In the genomic region with DNA sequence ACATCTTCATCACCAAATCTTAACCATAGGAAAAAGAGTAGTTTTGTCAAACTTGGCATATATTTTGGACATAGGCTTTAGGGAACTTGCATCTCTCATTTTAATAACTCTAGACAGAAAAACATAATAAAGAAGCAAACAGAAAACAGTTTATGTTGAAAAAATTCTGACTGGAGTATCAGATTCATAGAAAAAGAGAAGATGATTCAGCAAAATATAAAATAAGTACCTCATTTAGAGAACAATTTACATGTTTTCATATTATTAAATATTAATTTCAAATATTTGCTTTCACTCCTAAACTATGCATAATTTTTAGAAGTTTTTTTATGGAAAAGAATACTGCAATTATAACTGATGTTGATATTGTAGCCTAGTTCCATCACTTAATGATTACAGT, we compare ENCODE assay signal across 23 cellular contexts. TPM values are rescaled to one million over a fixed set of nuclear protein-coding genes. Genes with fewer than 3 reads are reported as not detected.
DNase-seq lines count a peak whose midpoint lies in the region; ATAC-seq and TF ChIP-seq lines count a peak whose summit lies in the region.
"Had no signal": no experiment of that assay in that cellular context is flagged by ENCODE, and none has a peak within 500 bp of the region (broad histone marks: within the 10 kb centered on the region; RNA-seq: fewer than 3 reads in every experiment).

No MANE protein-coding gene starts in this region.

- CTCF ChIA-PET in activated CD8-positive, alpha-beta memory T cell treated with anti-CD3 and anti-CD28 coated beads, Interleukin-2, amount 10 ng/mL, durations not matched to agents 7 days and 5 days (lab: Charles Lee) = no interaction called here
- CTCF ChIA-PET in CD8-positive, alpha-beta T cell (lab: Charles Lee) = interaction anchor here (1.2 kb wide), 1 partner anchor 11 kb away, joined by 3 read pairs; no protein-coding TSS in a partner anchor

- no peaks in the 10 kb centered on the region for H3K27me3 ChIP-seq in CD8-positive, alpha-beta T cell (ENCODE audit: insufficient read depth, low read length)
- H3K27me3 ChIP-seq: body of pancreas, esophagus muscularis mucosa, left lung, neural progenitor cell, pancreas, SJCRH30 had no signal

- H3K27ac ChIP-seq in CD8-positive, alpha-beta T cell (ENCODE audit: low read depth, low read length) = peak overlapping the region; percentile 3
- H3K27ac ChIP-seq: body of pancreas, esophagus muscularis mucosa, left lung, neural progenitor cell, pancreas, SJCRH30 had no signal

- H3K4me1 Mint-ChIP-seq in activated CD8-positive, alpha-beta memory T cell treated with anti-CD3 and anti-CD28 coated beads, Interleukin-2, amount 10 ng/mL, durations not matched to agents 7 days and 5 days = peaks cover 78% of the 10 kb centered on the region
- peaks cover 91% of the 10 kb centered on the region for H3K4me1 Mint-ChIP-seq in CD8-positive, alpha-beta T cell (ENCODE audit: low read depth)
- peaks cover 36 to 43% of the 10 kb centered on the region in 2 donors for H3K4me1 Mint-ChIP-seq in natural killer cell treated with Interleukin-12 subunit alpha and Interleukin-12 subunit beta and Interleukin-15 and Interleukin-18, amount 100 ng/mL, for 72 hours (ENCODE audit: low read depth in 2 of 2)
- H3K4me1 Mint-ChIP-seq: memory B cell; stimulated activated memory B cell treated with anti-CD40 and anti-IgM and Interleukin-4, amounts not matched to agents 10 μg/mL and 1 μg/mL and 100 μg/mL, for 72 hours had no signal

- peak overlapping the region; percentile 56 for H3K27ac Mint-ChIP-seq in activated CD8-positive, alpha-beta memory T cell treated with anti-CD3 and anti-CD28 coated beads, Interleukin-2, amount 10 ng/mL, durations not matched to agents 7 days and 5 days
- peak overlapping the region; percentile 92 for H3K27ac Mint-ChIP-seq in CD8-positive, alpha-beta T cell
- H3K27ac Mint-ChIP-seq in activated naive CD4-positive, alpha-beta T cell treated with anti-CD3 and anti-CD28 coated beads, Interleukin-2, amount 50 U/mL, for 72 hours = peak overlapping the region; percentile 52 to 71
- peak overlapping the region; percentile 27 to 44 for H3K27ac Mint-ChIP-seq in natural killer cell treated with Interleukin-12 subunit alpha and Interleukin-12 subunit beta and Interleukin-15 and Interleukin-18, amount 100 ng/mL, for 72 hours
- H3K27ac Mint-ChIP-seq: memory B cell; neural progenitor cell; stimulated activated memory B cell treated with anti-CD40 and anti-IgM and Interleukin-4, amounts not matched to agents 10 μg/mL and 1 μg/mL and 100 μg/mL, for 72 hours had no signal

- POLR2A ChIA-PET in CD8-positive, alpha-beta T cell (lab: Charles Lee) = no interaction called here

- no peak overlapping the region for H3K4me3 Mint-ChIP-seq in activated CD8-positive, alpha-beta memory T cell treated with anti-CD3 and anti-CD28 coated beads, Interleukin-2, amount 10 ng/mL, durations not matched to agents 7 days and 5 days
- H3K4me3 Mint-ChIP-seq in CD8-positive, alpha-beta T cell = no peak overlapping the region
- no peak overlapping the region for H3K4me3 Mint-ChIP-seq in natural killer cell treated with Interleukin-12 subunit alpha and Interleukin-12 subunit beta and Interleukin-15 and Interleukin-18, amount 100 ng/mL, for 72 hours
- H3K4me3 Mint-ChIP-seq: memory B cell; neural progenitor cell; stimulated activated memory B cell treated with anti-CD40 and anti-IgM and Interleukin-4, amounts not matched to agents 10 μg/mL and 1 μg/mL and 100 μg/mL, for 72 hours had no signal

- H3K4me1 ChIP-seq in CD8-positive, alpha-beta T cell (ENCODE audit: insufficient read depth, low read length) = peaks cover 89% of the 10 kb centered on the region
- H3K4me1 ChIP-seq: body of pancreas, esophagus muscularis mucosa, left lung, neural progenitor cell, pancreas, SJCRH30 had no signal

- no peaks in the 10 kb centered on the region for H3K9me3 Mint-ChIP-seq in activated CD8-positive, alpha-beta memory T cell treated with anti-CD3 and anti-CD28 coated beads, Interleukin-2, amount 10 ng/mL, durations not matched to agents 7 days and 5 days (ENCODE audit: low read depth)
- H3K9me3 Mint-ChIP-seq in CD8-positive, alpha-beta T cell = no peaks in the 10 kb centered on the region
- no peaks in the 10 kb centered on the region for H3K9me3 Mint-ChIP-seq in activated naive CD4-positive, alpha-beta T cell treated with anti-CD3 and anti-CD28 coated beads, Interleukin-2, amount 50 U/mL, for 72 hours
- H3K9me3 Mint-ChIP-seq in natural killer cell treated with Interleukin-12 subunit alpha and Interleukin-12 subunit beta and Interleukin-15 and Interleukin-18, amount 100 ng/mL, for 72 hours = no peaks in the 10 kb centered on the region
- H3K9me3 Mint-ChIP-seq: memory B cell; neural progenitor cell; stimulated activated memory B cell treated with anti-CD40 and anti-IgM and Interleukin-4, amounts not matched to agents 10 μg/mL and 1 μg/mL and 100 μg/mL, for 72 hours had no signal

- H3K36me3 Mint-ChIP-seq in activated CD8-positive, alpha-beta memory T cell treated with anti-CD3 and anti-CD28 coated beads, Interleukin-2, amount 10 ng/mL, durations not matched to agents 7 days and 5 days = peaks cover 71% of the 10 kb centered on the region
- H3K36me3 Mint-ChIP-seq in CD8-positive, alpha-beta T cell = peaks cover 76% of the 10 kb centered on the region
- peaks cover 37 to 69% of the 10 kb centered on the region in 2 donors for H3K36me3 Mint-ChIP-seq in activated naive CD4-positive, alpha-beta T cell treated with anti-CD3 and anti-CD28 coated beads, Interleukin-2, amount 50 U/mL, for 72 hours
- H3K36me3 Mint-ChIP-seq in natural killer cell treated with Interleukin-12 subunit alpha and Interleukin-12 subunit beta and Interleukin-15 and Interleukin-18, amount 100 ng/mL, for 72 hours = peaks cover 53% of the 10 kb centered on the region
- H3K36me3 Mint-ChIP-seq: stimulated activated memory B cell treated with anti-CD40 and anti-IgM and Interleukin-4, amounts not matched to agents 10 μg/mL and 1 μg/mL and 100 μg/mL, for 72 hours had no signal

- no peak for TF ChIP-seq CTCF in CD8-positive, alpha-beta T cell (IDR thresholded peaks at IDR 0.05)

- ATAC-seq in activated CD8-positive, alpha-beta memory T cell treated with anti-CD3 and anti-CD28 coated beads, Interleukin-2, amount 10 ng/mL, durations not matched to agents 7 days and 5 days = no peak
- ATAC-seq in CD8-positive, alpha-beta T cell = no peak
- ATAC-seq in activated naive CD4-positive, alpha-beta T cell treated with anti-CD3 and anti-CD28 coated beads, Interleukin-2, amount 50 U/mL, for 72 hours = no peak
- no peak for ATAC-seq in natural killer cell treated with Interleukin-12 subunit alpha and Interleukin-12 subunit beta and Interleukin-15 and Interleukin-18, amount 100 ng/mL, for 72 hours
- ATAC-seq in GM19324 (IDR thresholded peaks at IDR 0.05; ENCODE audit: low FRiP score, unreplicated experiment) = no peak
- ATAC-seq: body of pancreas; HepG2; left lung; pancreas; stimulated activated memory B cell treated with anti-CD40 and anti-IgM and Interleukin-4, amounts not matched to agents 10 μg/mL and 1 μg/mL and 100 μg/mL, for 72 hours had no signal

- DNase-seq in activated CD8-positive, alpha-beta memory T cell treated with anti-CD3 and anti-CD28 coated beads, Interleukin-2, amount 10 ng/mL, durations not matched to agents 7 days and 5 days = no peak
- DNase-seq in activated CD8-positive, alpha-beta memory T cell treated with anti-CD3 and anti-CD28 coated beads, Interleukin-2, amount 50 U/mL, for 48 hours = no peak
- DNase-seq in CD8-positive, alpha-beta T cell = no peak
- DNase-seq in activated naive CD4-positive, alpha-beta T cell treated with anti-CD3 and anti-CD28 coated beads, Interleukin-2, amount 50 U/mL, for 72 hours (ENCODE audit: low spot score in 2 of 2) = no peak
- no peak for DNase-seq in natural killer cell treated with Interleukin-12 subunit alpha and Interleukin-12 subunit beta and Interleukin-15 and Interleukin-18, amount 100 ng/mL, for 72 hours (ENCODE audit: low spot score)
- no peak for DNase-seq in cortex of kidney (lab: John Stamatoyannopoulos, UW)
- DNase-seq: body of pancreas, DMS 273 treated with DMSO at 0.1 percent for 48 hours, foreskin fibroblast, GOT3, head of caudate nucleus, Karpas-422, left lung, NCI-H1436, NCI-H510A, pancreas, SJCRH30 had no signal

- H3K4me3 ChIP-seq in CD8-positive, alpha-beta T cell (ENCODE audit: low read depth, low read length) = no peak overlapping the region
- H3K4me3 ChIP-seq: body of pancreas, esophagus muscularis mucosa, left lung, neural progenitor cell, pancreas, SJCRH30 had no signal

- intact Hi-C loops in CD8-positive, alpha-beta T cell (cut with DNase I, micrococcal nuclease) = loop anchor here in 1 of 2 experiments (1.0 kb wide), 1 partner anchor 11 kb away; no protein-coding TSS in a partner anchor

- peaks cover 22% of the 10 kb centered on the region for H3K36me3 ChIP-seq in CD8-positive, alpha-beta T cell (ENCODE audit: insufficient read depth, low read length)
- H3K36me3 ChIP-seq: neural progenitor cell, SJCRH30 had no signal

- H3K27me3 Mint-ChIP-seq in activated CD8-positive, alpha-beta memory T cell treated with anti-CD3 and anti-CD28 coated beads, Interleukin-2, amount 10 ng/mL, durations not matched to agents 7 days and 5 days = no peaks in the 10 kb centered on the region
- no peaks in the 10 kb centered on the region for H3K27me3 Mint-ChIP-seq in CD8-positive, alpha-beta T cell (ENCODE audit: low read depth)
- H3K27me3 Mint-ChIP-seq in natural killer cell treated with Interleukin-12 subunit alpha and Interleukin-12 subunit beta and Interleukin-15 and Interleukin-18, amount 100 ng/mL, for 72 hours = no peaks in the 10 kb centered on the region
- H3K27me3 Mint-ChIP-seq: memory B cell; stimulated activated memory B cell treated with anti-CD40 and anti-IgM and Interleukin-4, amounts not matched to agents 10 μg/mL and 1 μg/mL and 100 μg/mL, for 72 hours had no signal

- no peaks in the 10 kb centered on the region for H3K9me3 ChIP-seq in CD8-positive, alpha-beta T cell (ENCODE audit: low read length)
- H3K9me3 ChIP-seq: body of pancreas, esophagus muscularis mucosa, left lung, pancreas, SJCRH30 had no signal

RNA-seq across cellular contexts. Expression of a gene that starts 12.5 kb away (rescaled TPM):
- total RNA-seq in activated CD8-positive, alpha-beta memory T cell treated with anti-CD3 and anti-CD28 coated beads, Interleukin-2, amount 10 ng/mL, durations not matched to agents 7 days and 5 days = 100 to 1,000 TPM; 164 to 233 TPM
- total RNA-seq in CD8-positive, alpha-beta T cell = 100 to 1,000 TPM; 333 to 346 TPM
- total RNA-seq in activated naive CD4-positive, alpha-beta T cell treated with anti-CD3 and anti-CD28 coated beads, Interleukin-2, amount 50 U/mL, for 72 hours = 100 to 1,000 TPM; 279 to 444 TPM
- 100 to 1,000 TPM; 401 to 512 TPM for total RNA-seq in natural killer cell treated with Interleukin-12 subunit alpha and Interleukin-12 subunit beta and Interleukin-15 and Interleukin-18, amount 100 ng/mL, for 72 hours
- total RNA-seq: HepG2 had no signal

Comparison
In these comparisons a context has a peak if more than half of its experiments do, and no peak if none do; other contexts are left out.
1. H3K27ac Mint-ChIP-seq: peak in every context shown above with its lines; median percentile 92 in CD8-positive, alpha-beta T cell; 62 in activated naive CD4-positive, alpha-beta T cell treated with anti-CD3 and anti-CD28 coated beads, Interleukin-2, amount 50 U/mL, for 72 hours; 56 in activated CD8-positive, alpha-beta memory T cell treated with anti-CD3 and anti-CD28 coated beads, Interleukin-2, amount 10 ng/mL, durations not matched to agents 7 days and 5 days; 36 in natural killer cell treated with Interleukin-12 subunit alpha and Interleukin-12 subunit beta and Interleukin-15 and Interleukin-18, amount 100 ng/mL, for 72 hours.